In the genomic region with DNA sequence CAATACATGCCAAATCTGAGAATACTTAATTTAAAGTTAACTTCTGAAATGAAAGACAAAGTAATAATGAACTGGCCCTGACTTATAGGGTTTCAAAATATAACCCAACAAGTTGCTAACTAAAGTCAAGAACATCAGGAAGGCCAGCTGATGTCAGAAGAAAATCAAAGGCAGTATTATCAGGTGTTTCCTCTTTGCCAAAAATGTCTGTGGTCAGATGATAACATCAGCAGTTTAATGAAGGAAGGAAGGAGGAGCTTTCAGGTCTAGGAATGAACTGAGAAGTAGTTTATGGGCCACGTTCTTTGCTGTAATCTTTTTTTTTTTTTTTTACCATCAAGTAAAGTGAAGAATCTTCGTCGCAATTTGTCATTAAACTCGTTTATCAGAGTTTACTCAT, we compare ENCODE assay signal across 1 cellular context.
TF ChIP-seq lines count a peak whose summit lies in the region.

No MANE protein-coding gene starts in this region.

TF ChIP-seq in HepG2, 621 proteins besides CTCF, POLR2A, EP300 and RAD21 (continued from another document):
- TF ChIP-seq, protein P1, sequence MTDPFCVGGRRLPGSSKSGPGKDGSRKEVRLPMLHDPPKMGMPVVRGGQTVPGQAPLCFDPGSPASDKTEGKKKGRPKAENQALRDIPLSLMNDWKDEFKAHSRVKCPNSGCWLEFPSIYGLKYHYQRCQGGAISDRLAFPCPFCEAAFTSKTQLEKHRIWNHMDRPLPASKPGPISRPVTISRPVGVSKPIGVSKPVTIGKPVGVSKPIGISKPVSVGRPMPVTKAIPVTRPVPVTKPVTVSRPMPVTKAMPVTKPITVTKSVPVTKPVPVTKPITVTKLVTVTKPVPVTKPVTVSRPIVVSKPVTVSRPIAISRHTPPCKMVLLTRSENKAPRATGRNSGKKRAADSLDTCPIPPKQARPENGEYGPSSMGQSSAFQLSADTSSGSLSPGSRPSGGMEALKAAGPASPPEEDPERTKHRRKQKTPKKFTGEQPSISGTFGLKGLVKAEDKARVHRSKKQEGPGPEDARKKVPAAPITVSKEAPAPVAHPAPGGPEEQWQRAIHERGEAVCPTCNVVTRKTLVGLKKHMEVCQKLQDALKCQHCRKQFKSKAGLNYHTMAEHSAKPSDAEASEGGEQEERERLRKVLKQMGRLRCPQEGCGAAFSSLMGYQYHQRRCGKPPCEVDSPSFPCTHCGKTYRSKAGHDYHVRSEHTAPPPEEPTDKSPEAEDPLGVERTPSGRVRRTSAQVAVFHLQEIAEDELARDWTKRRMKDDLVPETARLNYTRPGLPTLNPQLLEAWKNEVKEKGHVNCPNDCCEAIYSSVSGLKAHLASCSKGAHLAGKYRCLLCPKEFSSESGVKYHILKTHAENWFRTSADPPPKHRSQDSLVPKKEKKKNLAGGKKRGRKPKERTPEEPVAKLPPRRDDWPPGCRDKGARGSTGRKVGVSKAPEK (CRISPR knock-in tag; IDR thresholded peaks at IDR 0.05; ENCODE audit: borderline replicate concordance) = no peak
- TF ChIP-seq NFYC (CRISPR knock-in tag; IDR thresholded peaks at IDR 0.05) (no peak), SP1 (IDR thresholded peaks at IDR 0.05) (no peak), SP1 (CRISPR knock-in tag; IDR thresholded peaks at IDR 0.05) (no peak)
- TF ChIP-seq, protein P2, sequence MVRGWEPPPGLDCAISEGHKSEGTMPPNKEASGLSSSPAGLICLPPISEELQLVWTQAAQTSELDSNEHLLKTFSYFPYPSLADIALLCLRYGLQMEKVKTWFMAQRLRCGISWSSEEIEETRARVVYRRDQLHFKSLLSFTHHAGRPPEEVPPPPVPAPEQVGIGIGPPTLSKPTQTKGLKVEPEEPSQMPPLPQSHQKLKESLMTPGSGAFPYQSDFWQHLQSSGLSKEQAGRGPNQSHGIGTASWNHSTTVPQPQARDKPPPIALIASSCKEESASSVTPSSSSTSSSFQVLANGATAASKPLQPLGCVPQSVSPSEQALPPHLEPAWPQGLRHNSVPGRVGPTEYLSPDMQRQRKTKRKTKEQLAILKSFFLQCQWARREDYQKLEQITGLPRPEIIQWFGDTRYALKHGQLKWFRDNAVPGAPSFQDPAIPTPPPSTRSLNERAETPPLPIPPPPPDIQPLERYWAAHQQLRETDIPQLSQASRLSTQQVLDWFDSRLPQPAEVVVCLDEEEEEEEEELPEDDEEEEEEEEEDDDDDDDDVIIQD (CRISPR knock-in tag; IDR thresholded peaks at IDR 0.05; ENCODE audit: low read depth) = no peak
- TF ChIP-seq, protein P3, sequence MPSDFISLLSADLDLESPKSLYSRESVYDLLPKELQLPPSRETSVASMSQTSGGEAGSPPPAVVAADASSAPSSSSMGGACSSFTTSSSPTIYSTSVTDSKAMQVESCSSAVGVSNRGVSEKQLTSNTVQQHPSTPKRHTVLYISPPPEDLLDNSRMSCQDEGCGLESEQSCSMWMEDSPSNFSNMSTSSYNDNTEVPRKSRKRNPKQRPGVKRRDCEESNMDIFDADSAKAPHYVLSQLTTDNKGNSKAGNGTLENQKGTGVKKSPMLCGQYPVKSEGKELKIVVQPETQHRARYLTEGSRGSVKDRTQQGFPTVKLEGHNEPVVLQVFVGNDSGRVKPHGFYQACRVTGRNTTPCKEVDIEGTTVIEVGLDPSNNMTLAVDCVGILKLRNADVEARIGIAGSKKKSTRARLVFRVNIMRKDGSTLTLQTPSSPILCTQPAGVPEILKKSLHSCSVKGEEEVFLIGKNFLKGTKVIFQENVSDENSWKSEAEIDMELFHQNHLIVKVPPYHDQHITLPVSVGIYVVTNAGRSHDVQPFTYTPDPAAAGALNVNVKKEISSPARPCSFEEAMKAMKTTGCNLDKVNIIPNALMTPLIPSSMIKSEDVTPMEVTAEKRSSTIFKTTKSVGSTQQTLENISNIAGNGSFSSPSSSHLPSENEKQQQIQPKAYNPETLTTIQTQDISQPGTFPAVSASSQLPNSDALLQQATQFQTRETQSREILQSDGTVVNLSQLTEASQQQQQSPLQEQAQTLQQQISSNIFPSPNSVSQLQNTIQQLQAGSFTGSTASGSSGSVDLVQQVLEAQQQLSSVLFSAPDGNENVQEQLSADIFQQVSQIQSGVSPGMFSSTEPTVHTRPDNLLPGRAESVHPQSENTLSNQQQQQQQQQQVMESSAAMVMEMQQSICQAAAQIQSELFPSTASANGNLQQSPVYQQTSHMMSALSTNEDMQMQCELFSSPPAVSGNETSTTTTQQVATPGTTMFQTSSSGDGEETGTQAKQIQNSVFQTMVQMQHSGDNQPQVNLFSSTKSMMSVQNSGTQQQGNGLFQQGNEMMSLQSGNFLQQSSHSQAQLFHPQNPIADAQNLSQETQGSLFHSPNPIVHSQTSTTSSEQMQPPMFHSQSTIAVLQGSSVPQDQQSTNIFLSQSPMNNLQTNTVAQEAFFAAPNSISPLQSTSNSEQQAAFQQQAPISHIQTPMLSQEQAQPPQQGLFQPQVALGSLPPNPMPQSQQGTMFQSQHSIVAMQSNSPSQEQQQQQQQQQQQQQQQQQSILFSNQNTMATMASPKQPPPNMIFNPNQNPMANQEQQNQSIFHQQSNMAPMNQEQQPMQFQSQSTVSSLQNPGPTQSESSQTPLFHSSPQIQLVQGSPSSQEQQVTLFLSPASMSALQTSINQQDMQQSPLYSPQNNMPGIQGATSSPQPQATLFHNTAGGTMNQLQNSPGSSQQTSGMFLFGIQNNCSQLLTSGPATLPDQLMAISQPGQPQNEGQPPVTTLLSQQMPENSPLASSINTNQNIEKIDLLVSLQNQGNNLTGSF (CRISPR knock-in tag; IDR thresholded peaks at IDR 0.05) = no peak
- TF ChIP-seq, protein P4, sequence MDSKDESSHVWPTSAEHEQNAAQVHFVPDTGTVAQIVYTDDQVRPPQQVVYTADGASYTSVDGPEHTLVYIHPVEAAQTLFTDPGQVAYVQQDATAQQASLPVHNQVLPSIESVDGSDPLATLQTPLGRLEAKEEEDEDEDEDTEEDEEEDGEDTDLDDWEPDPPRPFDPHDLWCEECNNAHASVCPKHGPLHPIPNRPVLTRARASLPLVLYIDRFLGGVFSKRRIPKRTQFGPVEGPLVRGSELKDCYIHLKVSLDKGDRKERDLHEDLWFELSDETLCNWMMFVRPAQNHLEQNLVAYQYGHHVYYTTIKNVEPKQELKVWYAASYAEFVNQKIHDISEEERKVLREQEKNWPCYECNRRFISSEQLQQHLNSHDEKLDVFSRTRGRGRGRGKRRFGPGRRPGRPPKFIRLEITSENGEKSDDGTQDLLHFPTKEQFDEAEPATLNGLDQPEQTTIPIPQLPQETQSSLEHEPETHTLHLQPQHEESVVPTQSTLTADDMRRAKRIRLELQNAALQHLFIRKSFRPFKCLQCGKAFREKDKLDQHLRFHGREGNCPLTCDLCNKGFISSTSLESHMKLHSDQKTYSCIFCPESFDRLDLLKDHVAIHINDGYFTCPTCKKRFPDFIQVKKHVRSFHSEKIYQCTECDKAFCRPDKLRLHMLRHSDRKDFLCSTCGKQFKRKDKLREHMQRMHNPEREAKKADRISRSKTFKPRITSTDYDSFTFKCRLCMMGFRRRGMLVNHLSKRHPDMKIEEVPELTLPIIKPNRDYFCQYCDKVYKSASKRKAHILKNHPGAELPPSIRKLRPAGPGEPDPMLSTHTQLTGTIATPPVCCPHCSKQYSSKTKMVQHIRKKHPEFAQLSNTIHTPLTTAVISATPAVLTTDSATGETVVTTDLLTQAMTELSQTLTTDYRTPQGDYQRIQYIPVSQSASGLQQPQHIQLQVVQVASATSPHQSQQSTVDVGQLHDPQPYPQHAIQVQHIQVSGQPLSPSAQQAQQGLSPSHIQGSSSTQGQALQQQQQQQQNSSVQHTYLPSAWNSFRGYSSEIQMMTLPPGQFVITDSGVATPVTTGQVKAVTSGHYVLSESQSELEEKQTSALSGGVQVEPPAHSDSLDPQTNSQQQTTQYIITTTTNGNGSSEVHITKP (CRISPR knock-in tag; IDR thresholded peaks at IDR 0.05; ENCODE audit: low read depth) = no peak
TF ChIP-seq in HepG2: peak in this region for 0.
